In the genomic region with DNA sequence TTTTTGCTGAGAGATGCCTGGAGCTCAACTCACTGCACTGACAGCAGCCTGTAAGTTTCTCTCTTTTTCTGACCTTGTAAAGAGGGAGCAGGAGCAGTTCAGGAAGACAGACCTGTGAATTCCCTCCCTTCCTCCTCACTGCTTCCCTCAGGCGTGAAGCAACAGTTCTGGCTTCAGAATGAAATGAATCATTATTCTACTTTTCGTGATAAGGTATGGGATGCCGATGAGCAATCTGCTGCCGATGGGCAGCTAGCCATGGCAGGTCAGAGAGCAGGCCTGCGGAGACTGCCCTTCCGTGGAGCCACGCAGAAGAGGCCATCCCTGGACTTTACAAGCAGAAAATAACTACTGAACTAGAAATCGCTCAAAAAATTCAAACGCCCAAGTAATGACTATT, we compare ENCODE assay signal across 18 cellular contexts.
DNase-seq lines count a peak whose midpoint lies in the region; ATAC-seq and TF ChIP-seq lines count a peak whose summit lies in the region.
"Had no signal": no experiment of that assay in that cellular context is flagged by ENCODE, and none has a peak within 500 bp of the region (broad histone marks: within the 10 kb centered on the region; RNA-seq: fewer than 3 reads in every experiment).

No MANE protein-coding gene starts in this region.

- no peak overlapping the region for H3K9ac ChIP-seq in HUES48 (ENCODE audit: low read depth, low read length)

- H3K27me3 Mint-ChIP-seq in activated CD8-positive, alpha-beta T cell treated with anti-CD3 and anti-CD28 coated beads, Interleukin-2, amount 10 ng/mL, durations not matched to agents 7 days and 5 days (ENCODE audit: low read depth): no peaks in the 10 kb centered on the region
- H3K27me3 Mint-ChIP-seq: activated CD4-positive, alpha-beta memory T cell treated with anti-CD3 and anti-CD28 coated beads for 36 hours; activated naive CD4-positive, alpha-beta T cell treated with anti-CD3 and anti-CD28 coated beads, Interleukin-2, amount 10 ng/mL, durations not matched to agents 7 days and 5 days; T-helper 17 cell had no signal

- H3K4me3 Mint-ChIP-seq in activated CD8-positive, alpha-beta T cell treated with anti-CD3 and anti-CD28 coated beads, Interleukin-2, amount 10 ng/mL, durations not matched to agents 7 days and 5 days: no peak overlapping the region
- H3K4me3 Mint-ChIP-seq: activated CD4-positive, alpha-beta memory T cell treated with anti-CD3 and anti-CD28 coated beads for 36 hours; activated naive CD4-positive, alpha-beta T cell treated with anti-CD3 and anti-CD28 coated beads, Interleukin-2, amount 10 ng/mL, durations not matched to agents 7 days and 5 days; T-helper 17 cell had no signal

- peaks cover 9% of the 10 kb centered on the region; the same call in 1 of the 2 replicates for H3K4me1 ChIP-seq in HUES48 (ENCODE audit: control insufficient read depth, insufficient read depth, low read length)
- H3K4me1 ChIP-seq: lower lobe of right lung had no signal

- no peak for ATAC-seq in GM18858 (IDR thresholded peaks at IDR 0.05; ENCODE audit: unreplicated experiment)
- ATAC-seq in activated CD8-positive, alpha-beta T cell treated with anti-CD3 and anti-CD28 coated beads, Interleukin-2, amount 10 ng/mL, durations not matched to agents 7 days and 5 days: no peak
- ATAC-seq: lower lobe of right lung, T-helper 17 cell had no signal

- H3K4me3 ChIP-seq in HUES48 (ENCODE audit: low read depth, low read length) (no peak overlapping the region), astrocyte of the spinal cord (ENCODE audit: low read depth, low read length) (no peak overlapping the region)
- H3K4me3 ChIP-seq: dorsolateral prefrontal cortex, lower lobe of right lung had no signal

- POLR2A ChIA-PET in activated CD8-positive, alpha-beta T cell treated with anti-CD3 and anti-CD28 coated beads, Interleukin-2, amount 10 ng/mL, durations not matched to agents 7 days and 5 days (lab: Charles Lee): no interaction called here

- H3K4me1 Mint-ChIP-seq in activated CD8-positive, alpha-beta T cell treated with anti-CD3 and anti-CD28 coated beads, Interleukin-2, amount 10 ng/mL, durations not matched to agents 7 days and 5 days (ENCODE audit: low read depth): no peaks in the 10 kb centered on the region
- H3K4me1 Mint-ChIP-seq: activated naive CD4-positive, alpha-beta T cell treated with anti-CD3 and anti-CD28 coated beads, Interleukin-2, amount 10 ng/mL, durations not matched to agents 7 days and 5 days; T-helper 17 cell had no signal

- in situ Hi-C loops in ACHN (cut with HindIII; ENCODE audit: low pct_ligation_motif_present, low pct_unique_long_range_greater_than_20kb, low sequenced_read_pairs): no loop called here
- in situ Hi-C loops in astrocyte of the spinal cord (cut with HindIII; ENCODE audit: low sequenced_read_pairs): no loop called here

- peak; percentile 80 for DNase-seq in ACHN
- peak; percentile 39 for DNase-seq in astrocyte of the spinal cord (ENCODE audit: low read depth, low spot score)
- peak; percentile 89 for DNase-seq in kidney glomerular epithelial cell (lab: John Stamatoyannopoulos, UW)
- no peak for DNase-seq in AG08395 (ENCODE audit: low spot score)
- DNase-seq in NCI-H1092 (lab: John Stamatoyannopoulos, UW): no peak
- DNase-seq in activated CD8-positive, alpha-beta T cell treated with anti-CD3 and anti-CD28 coated beads, Interleukin-2, amount 10 ng/mL, durations not matched to agents 7 days and 5 days: no peak
- DNase-seq: activated CD4-positive, alpha-beta memory T cell treated with anti-CD3 and anti-CD28 coated beads for 36 hours; activated naive CD4-positive, alpha-beta T cell treated with anti-CD3 and anti-CD28 coated beads, Interleukin-2, amount 10 ng/mL, durations not matched to agents 7 days and 5 days; DMS79 treated with DMSO at 0.1 percent for 48 hours; H7; lower lobe of right lung; NCI-H1930; occipital lobe; stimulated activated CD4-positive, alpha-beta T cell treated with anti-CD3 and anti-CD28 coated beads, Interleukin-15, amount 100 ng/mL, for 24 hours; T-helper 17 cell had no signal

- peak overlapping the region; percentile 21 for H3K27ac ChIP-seq in HUES48 (ENCODE audit: low read depth, low read length)
- H3K27ac ChIP-seq: dorsolateral prefrontal cortex, lower lobe of right lung had no signal

- no peaks in the 10 kb centered on the region for H3K9me3 ChIP-seq in HUES48 (ENCODE audit: control insufficient read depth, insufficient read depth, low read length)
- H3K9me3 ChIP-seq: lower lobe of right lung had no signal

- no peak for TF ChIP-seq CTCF in astrocyte of the spinal cord (IDR thresholded peaks at IDR 0.05; ENCODE audit: low read depth, low read length)

- CTCF ChIA-PET in activated CD8-positive, alpha-beta T cell treated with anti-CD3 and anti-CD28 coated beads, Interleukin-2, amount 10 ng/mL, durations not matched to agents 7 days and 5 days (lab: Charles Lee): no interaction called here

- no peak overlapping the region for H3K27ac Mint-ChIP-seq in activated CD8-positive, alpha-beta T cell treated with anti-CD3 and anti-CD28 coated beads, Interleukin-2, amount 10 ng/mL, durations not matched to agents 7 days and 5 days
- H3K27ac Mint-ChIP-seq: activated CD4-positive, alpha-beta memory T cell treated with anti-CD3 and anti-CD28 coated beads for 36 hours; activated naive CD4-positive, alpha-beta T cell treated with anti-CD3 and anti-CD28 coated beads, Interleukin-2, amount 10 ng/mL, durations not matched to agents 7 days and 5 days; T-helper 17 cell had no signal

- no peaks in the 10 kb centered on the region for H3K9me3 Mint-ChIP-seq in activated CD8-positive, alpha-beta T cell treated with anti-CD3 and anti-CD28 coated beads, Interleukin-2, amount 10 ng/mL, durations not matched to agents 7 days and 5 days (ENCODE audit: insufficient read depth)
- H3K9me3 Mint-ChIP-seq: activated CD4-positive, alpha-beta memory T cell treated with anti-CD3 and anti-CD28 coated beads for 36 hours; activated naive CD4-positive, alpha-beta T cell treated with anti-CD3 and anti-CD28 coated beads, Interleukin-2, amount 10 ng/mL, durations not matched to agents 7 days and 5 days had no signal

- no peaks in the 10 kb centered on the region for H3K27me3 ChIP-seq in HUES48 (ENCODE audit: control insufficient read depth, insufficient read depth, low read length)
- H3K27me3 ChIP-seq: dorsolateral prefrontal cortex had no signal

- H3K36me3 Mint-ChIP-seq in activated CD8-positive, alpha-beta T cell treated with anti-CD3 and anti-CD28 coated beads, Interleukin-2, amount 10 ng/mL, durations not matched to agents 7 days and 5 days (ENCODE audit: low read depth): no peaks in the 10 kb centered on the region
- H3K36me3 Mint-ChIP-seq: activated CD4-positive, alpha-beta memory T cell treated with anti-CD3 and anti-CD28 coated beads for 36 hours; activated naive CD4-positive, alpha-beta T cell treated with anti-CD3 and anti-CD28 coated beads, Interleukin-2, amount 10 ng/mL, durations not matched to agents 7 days and 5 days had no signal

- H3K36me3 ChIP-seq in HUES48 (ENCODE audit: control insufficient read depth, insufficient read depth, low read length): no peaks in the 10 kb centered on the region
- H3K36me3 ChIP-seq: lower lobe of right lung had no signal

Comparison
In these comparisons a context has a peak if more than half of its experiments do, and no peak if none do; other contexts are left out.
1. DNase-seq: peak in ACHN (single experiment), astrocyte of the spinal cord (single experiment) and kidney glomerular epithelial cell (single experiment); none in AG08395 (single experiment), NCI-H1092 (single experiment) and activated CD8-positive, alpha-beta T cell treated with anti-CD3 and anti-CD28 coated beads, Interleukin-2, amount 10 ng/mL, durations not matched to agents 7 days and 5 days (single experiment).